ENCODE assay signal across 7 cellular contexts in genomic region chr16:23035240-23035639, GRCh38.
"Had no signal": no experiment of that assay in that cellular context is flagged by ENCODE, and none has a peak within 500 bp of the region (broad histone marks: within the 10 kb centered on the region; RNA-seq: fewer than 3 reads in every experiment).

No MANE protein-coding gene starts in this region.

- DNase-seq: IMR-90, KBM-7, KG1 had no signal

- ATAC-seq: HepG2, K562 had no signal

- H3K4me3 ChIP-seq: K562 had no signal

- H3K27ac ChIP-seq: HL-60, KMS-11 had no signal
